In genomic region chr12:65532744-65533143, GRCh38 we compare ENCODE assay signal across 11 cellular contexts.
DNase-seq lines count a peak whose midpoint lies in the region; TF ChIP-seq lines count a peak whose summit lies in the region.
"Had no signal": no experiment of that assay in that cellular context is flagged by ENCODE, and none has a peak within 500 bp of the region (broad histone marks: within the 10 kb centered on the region; RNA-seq: fewer than 3 reads in every experiment).

No MANE protein-coding gene starts in this region.

- no peaks in the 10 kb centered on the region for H3K9me3 Mint-ChIP-seq in MCF 10A (ENCODE audit: unreplicated experiment)
- H3K9me3 Mint-ChIP-seq in type B pancreatic cell, result peaks cover 19% of the 10 kb centered on the region

- H3K36me3 Mint-ChIP-seq in MCF 10A (ENCODE audit: insufficient read depth, unreplicated experiment), result peaks cover 7% of the 10 kb centered on the region
- H3K36me3 Mint-ChIP-seq in type B pancreatic cell, result peaks cover 4% of the 10 kb centered on the region
- H3K36me3 Mint-ChIP-seq: brain had no signal

- H3K36me3 ChIP-seq in breast epithelium, result no peaks in the 10 kb centered on the region
- H3K36me3 ChIP-seq in right atrium auricular region, result no peaks in the 10 kb centered on the region

- H3K27ac Mint-ChIP-seq in MCF 10A (ENCODE audit: low read depth, unreplicated experiment) (peak overlapping the region; percentile 87), type B pancreatic cell (peak overlapping the region; percentile 57)

- H3K27me3 ChIP-seq in breast epithelium (no peaks in the 10 kb centered on the region), right atrium auricular region (no peaks in the 10 kb centered on the region)

- TF ChIP-seq CTCF in MCF 10A (IDR thresholded peaks at IDR 0.05; ENCODE audit: unreplicated experiment) (no peak), breast epithelium (IDR thresholded peaks at IDR 0.05) (no peak), fibroblast of the aortic adventitia (IDR thresholded peaks at IDR 0.05; ENCODE audit: insufficient read depth, low read length) (no peak), type B pancreatic cell (conservative IDR thresholded peaks at IDR 0.05) (no peak), right atrium auricular region (IDR thresholded peaks at IDR 0.05) (no peak)

- no peaks in the 10 kb centered on the region for H3K27me3 Mint-ChIP-seq in MCF 10A (ENCODE audit: insufficient read depth, unreplicated experiment)
- peaks cover 4% of the 10 kb centered on the region for H3K27me3 Mint-ChIP-seq in type B pancreatic cell

- POLR2A ChIA-PET in MCF 10A (lab: Yijun Ruan, JAX), result interaction anchor here (0.6 to 0.7 kb wide), 2 partner anchors 53 to 244 kb away, joined by 4 read pairs; no protein-coding TSS in a partner anchor

- no peak for TF ChIP-seq POLR2A in breast epithelium (IDR thresholded peaks at IDR 0.05)

- DNase-seq in MCF 10A (ENCODE audit: unreplicated experiment) (peak; percentile 86), breast epithelium (ENCODE audit: low spot score in 2 of 2) (no peak), fibroblast of the aortic adventitia (ENCODE audit: low read depth) (peak; percentile 81), type B pancreatic cell (ENCODE audit: extremely low spot score, unreplicated experiment) (no peak), right atrium auricular region (ENCODE audit: low spot score) (no peak), dermis blood vessel endothelial cell (no peak), NCI-H345 (lab: John Stamatoyannopoulos, UW) (no peak)
- DNase-seq: NCI-H1694 had no signal

- H3K4me3 Mint-ChIP-seq in MCF 10A (ENCODE audit: unreplicated experiment), result no peak overlapping the region
- peak overlapping the region; percentile 8 for H3K4me3 Mint-ChIP-seq in type B pancreatic cell

- H3K27ac ChIP-seq in breast epithelium, result peak overlapping the region in 1 of 2 donors; percentile 25
- no peak overlapping the region for H3K27ac ChIP-seq in right atrium auricular region

- no peak overlapping the region for H3K4me3 ChIP-seq in breast epithelium
- H3K4me3 ChIP-seq in fibroblast of the aortic adventitia (ENCODE audit: low read depth, low read length), result no peak overlapping the region
- H3K4me3 ChIP-seq in right atrium auricular region, result no peak overlapping the region
- H3K4me3 ChIP-seq: GM12878 had no signal

- H3K9me3 ChIP-seq in breast epithelium, result peaks cover 0 to 5% of the 10 kb centered on the region in 2 donors
- peaks cover 0 to 3% of the 10 kb centered on the region in 2 donors for H3K9me3 ChIP-seq in right atrium auricular region

- no TSS peak for BruUV-seq in MCF 10A (replicated peaks; lab: Mats Ljungman, UMichigan)

- CTCF ChIA-PET in MCF 10A (lab: Yijun Ruan, JAX), result interaction anchor here (0.6 kb wide), 1 partner anchor 64 kb away, joined by 4 read pairs; no protein-coding TSS in a partner anchor

- H3K4me1 Mint-ChIP-seq in MCF 10A (ENCODE audit: insufficient read depth, unreplicated experiment) (peaks cover 44% of the 10 kb centered on the region), type B pancreatic cell (ENCODE audit: unreplicated experiment) (peaks cover 58% of the 10 kb centered on the region)

- H3K4me1 ChIP-seq in breast epithelium (peaks cover 0 to 9% of the 10 kb centered on the region in 2 donors), right atrium auricular region (no peaks in the 10 kb centered on the region)

- intact Hi-C loops in MCF 10A (cut with micrococcal nuclease) (no loop called here), breast epithelium (cut with DNase I; ENCODE audit: low total_unique reads) (no loop called here)

TF ChIP-seq in PFSK-1, 5 proteins besides CTCF, POLR2A, EP300 and RAD21:
- no peak for TF ChIP-seq TAF1 (IDR thresholded peaks at IDR 0.05; ENCODE audit: borderline replicate concordance, insufficient read depth, low read length)
- peak; percentile 38; the same call in 1 of the 2 replicates for TF ChIP-seq POLR2AphosphoS5 (IDR thresholded peaks at IDR 0.05; ENCODE audit: low read depth, low read length)
- TF ChIP-seq SIN3A (IDR thresholded peaks at IDR 0.05; ENCODE audit: borderline replicate concordance, insufficient read depth, low read length), result no peak
- TF ChIP-seq FOXP2 (optimal IDR thresholded peaks at IDR 0.05; ENCODE audit: borderline replicate concordance, extremely low read depth, extremely low read length, insufficient read depth), result no peak

Comparison
In these comparisons a context has a peak if more than half of its experiments do, and no peak if none do; other contexts are left out.
1. DNase-seq: peak in MCF 10A (single experiment) and fibroblast of the aortic adventitia (single experiment); none in breast epithelium (0 of 2), type B pancreatic cell (single experiment), right atrium auricular region (single experiment), dermis blood vessel endothelial cell (single experiment) and NCI-H345 (single experiment).